ENCODE assay signal across 1 cellular context in the genomic region with DNA sequence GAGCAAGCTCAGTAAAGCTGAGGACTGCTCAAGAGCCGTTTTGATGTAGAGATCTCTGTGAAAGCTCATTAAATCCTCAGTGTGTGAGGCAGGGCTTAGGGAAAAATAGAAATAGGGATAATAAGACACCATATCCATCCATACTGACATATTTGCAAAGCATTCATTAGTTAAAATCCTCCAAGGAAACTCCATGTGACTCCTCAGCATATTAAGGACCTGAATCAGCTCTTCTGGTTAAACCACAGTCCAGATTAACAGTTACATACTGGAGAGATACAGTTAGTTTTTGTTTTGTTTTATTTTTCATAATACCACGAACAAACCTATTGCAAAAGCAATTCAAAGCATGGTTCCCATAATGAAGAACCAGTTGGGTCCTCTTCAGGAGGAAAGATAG.
TF ChIP-seq lines count a peak whose summit lies in the region.

No MANE protein-coding gene starts in this region.

TF ChIP-seq in GM23338, 12 proteins besides CTCF, POLR2A, EP300 and RAD21:
- TF ChIP-seq ZNF462 (CRISPR knock-in tag; IDR thresholded peaks at IDR 0.05): no peak
- TF ChIP-seq NANOG (IDR thresholded peaks at IDR 0.05; ENCODE audit: borderline replicate concordance): no peak
- TF ChIP-seq EZH2phosphoT487 (IDR thresholded peaks at IDR 0.05; ENCODE audit: unreplicated experiment): no peak
